15 cellular contexts compared by ENCODE assay signal in the genomic region with DNA sequence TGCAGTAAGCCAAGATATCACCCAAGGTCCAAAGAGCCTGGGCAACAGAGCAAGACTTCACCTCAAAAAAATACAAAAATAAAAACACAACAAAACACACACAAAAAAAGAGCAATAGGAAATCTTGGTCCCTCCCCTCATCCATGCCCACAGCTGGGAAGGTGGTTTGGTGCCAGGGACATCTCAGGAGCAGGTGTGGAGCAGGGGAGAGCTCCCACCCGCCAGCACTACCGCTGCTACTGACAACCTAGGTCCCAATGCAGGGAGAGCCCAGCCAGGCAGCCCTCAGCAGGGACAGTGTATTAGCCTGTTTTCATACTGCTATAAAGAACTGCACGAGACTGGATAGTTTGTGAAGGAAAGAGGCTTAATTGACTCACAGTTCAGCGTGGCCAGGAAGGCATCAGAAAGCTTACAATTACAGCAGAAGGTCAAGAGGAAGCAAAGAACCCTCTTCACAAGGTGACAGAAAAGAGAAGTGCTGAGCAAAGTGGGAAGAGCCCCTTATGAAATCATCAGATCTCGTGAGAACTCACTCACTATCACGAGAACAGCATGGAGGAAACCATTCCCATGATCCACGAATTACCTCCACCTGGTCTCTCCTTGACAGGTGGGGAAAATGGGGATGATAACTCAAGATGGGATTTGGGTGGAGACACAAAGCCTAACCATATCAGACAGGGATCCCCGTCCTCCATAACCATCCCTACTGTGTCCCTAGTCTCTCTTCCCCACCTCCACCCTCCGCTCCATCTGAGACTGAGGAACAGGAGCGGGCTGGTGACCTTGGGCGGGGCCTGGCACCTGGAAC.
DNase-seq lines count a peak whose midpoint lies in the region; ATAC-seq and TF ChIP-seq lines count a peak whose summit lies in the region.
"Had no signal": no experiment of that assay in that cellular context is flagged by ENCODE, and none has a peak within 500 bp of the region (broad histone marks: within the 10 kb centered on the region; RNA-seq: fewer than 3 reads in every experiment).

No MANE protein-coding gene starts in this region.

- H3K9me3 Mint-ChIP-seq in GM23338 = no peaks in the 10 kb centered on the region; the same call in 1 of the 3 replicates
- H3K9me3 Mint-ChIP-seq: dendritic cell treated with granulocyte-macrophage colony-stimulating factor and Interleukin-4, amounts not matched to agents 40 ng/mL and 50 ng/mL, for 4 days; HFFc6 had no signal

- dilution Hi-C loops in IMR-90 (cut with HindIII; ENCODE audit: low sequenced_read_pairs, unreplicated experiment) = no loop called here

- H2AFZ ChIP-seq in IMR-90 (replicated peaks; ENCODE audit: low read length, poor library complexity) (peak overlapping the region; percentile 32), GM23338 (no peak overlapping the region)

- no peak overlapping the region for H2BK20ac ChIP-seq in IMR-90 (ENCODE audit: low read depth, low read length)

- no peak overlapping the region for H4K5ac ChIP-seq in IMR-90 (ENCODE audit: low read depth, low read length)

- no peaks in the 10 kb centered on the region for H3K9me2 ChIP-seq in GM23338 (ENCODE audit: insufficient read depth)

- H3K9ac ChIP-seq in IMR-90 (ENCODE audit: low read depth, low read length) = no peak overlapping the region

- CTCF ChIA-PET in IMR-90 (lab: Yijun Ruan, JAX) = no interaction called here
- CTCF ChIA-PET in A673 (lab: Charles Lee) = no interaction called here

- no peaks in the 10 kb centered on the region for H3F3A ChIP-seq in GM23338 (replicated peaks; ENCODE audit: low read depth)

- TF ChIP-seq CTCF in IMR-90 (conservative IDR thresholded peaks at IDR 0.05; ENCODE audit: low read depth, low read length) (no peak), mucosa of descending colon (IDR thresholded peaks at IDR 0.05) (no peak), A673 (conservative IDR thresholded peaks at IDR 0.05; ENCODE audit: low read depth, low read length) (no peak), GM23338 (conservative IDR thresholded peaks at IDR 0.05; ENCODE audit: low read depth in 2 of 2) (no peak)

- H3K36me3 Mint-ChIP-seq in GM23338 (ENCODE audit: low read depth) = no peaks in the 10 kb centered on the region; the same call in 2 of the 3 replicates
- H3K36me3 Mint-ChIP-seq: CD4-positive, CD25-positive, alpha-beta regulatory T cell had no signal

- no peaks in the 10 kb centered on the region for H3K9me1 ChIP-seq in IMR-90 (ENCODE audit: insufficient read depth, low read length)

- H3K27me3 ChIP-seq in IMR-90 (ENCODE audit: control insufficient read depth, insufficient read depth, low read length) = peaks cover 60% of the 10 kb centered on the region
- H3K27me3 ChIP-seq in A673 (replicated peaks; ENCODE audit: insufficient read depth, low read depth, low read length, poor library complexity) = no peaks in the 10 kb centered on the region
- H3K27me3 ChIP-seq in GM23338 (ENCODE audit: insufficient read depth) = no peaks in the 10 kb centered on the region
- H3K27me3 ChIP-seq: adrenal gland had no signal

- no peak overlapping the region for H3K18ac ChIP-seq in IMR-90 (ENCODE audit: low read depth, low read length)

- H2AK9ac ChIP-seq in IMR-90 (replicated peaks; ENCODE audit: low read depth, low read length, poor library complexity) = no peak overlapping the region

- no peak overlapping the region for H2AK5ac ChIP-seq in IMR-90 (ENCODE audit: low read depth, low read length)

- peaks cover 19% of the 10 kb centered on the region for H3K27me3 Mint-ChIP-seq in GM23338 (ENCODE audit: insufficient read depth, low read depth, poor library complexity)

- peaks cover 28% of the 10 kb centered on the region for H3K4me1 Mint-ChIP-seq in GM23338
- H3K4me1 Mint-ChIP-seq: CD4-positive, CD25-positive, alpha-beta regulatory T cell had no signal

- no peak overlapping the region for H4K8ac ChIP-seq in IMR-90 (ENCODE audit: low read depth in 2 of 2, low read length in 2 of 2)

- no peaks in the 10 kb centered on the region for H3K79me1 ChIP-seq in IMR-90 (ENCODE audit: low read depth in 1 of 2, low read length in 2 of 2)

- H3K9me3 ChIP-seq in IMR-90 (ENCODE audit: control insufficient read depth, insufficient read depth, low read length) = no peaks in the 10 kb centered on the region
- H3K9me3 ChIP-seq in mucosa of descending colon = no peaks in the 10 kb centered on the region
- H3K9me3 ChIP-seq in A673 (ENCODE audit: low read depth, low read length, poor library complexity, severe bottlenecking) = no peaks in the 10 kb centered on the region
- H3K9me3 ChIP-seq: adrenal gland, esophagus muscularis mucosa, SJCRH30 had no signal

- intact Hi-C loops in IMR-90 (cut with micrococcal nuclease) = no loop called here
- intact Hi-C loops in mucosa of descending colon (cut with DNase I, micrococcal nuclease) = no loop called here
- intact Hi-C loops in A673 (cut with micrococcal nuclease; ENCODE audit: unreplicated experiment) = no loop called here

- H3K36me3 ChIP-seq in IMR-90 (ENCODE audit: control insufficient read depth, insufficient read depth, low read length) = no peaks in the 10 kb centered on the region
- H3K36me3 ChIP-seq in mucosa of descending colon (ENCODE audit: low read depth) = no peaks in the 10 kb centered on the region
- H3K36me3 ChIP-seq in A673 (ENCODE audit: insufficient read depth, low read length, poor library complexity, severe bottlenecking) = no peaks in the 10 kb centered on the region
- H3K36me3 ChIP-seq in GM23338 (ENCODE audit: insufficient read depth) = no peaks in the 10 kb centered on the region
- H3K36me3 ChIP-seq: adrenal gland, esophagus muscularis mucosa, SJCRH30 had no signal

- no peak overlapping the region for H3K4me3 ChIP-seq in IMR-90 (ENCODE audit: insufficient read depth, low read depth, low read length)
- no peak overlapping the region for H3K4me3 ChIP-seq in mucosa of descending colon
- no peak overlapping the region for H3K4me3 ChIP-seq in A673 (ENCODE audit: low read depth, low read length, poor library complexity, severe bottlenecking)
- no peak overlapping the region for H3K4me3 ChIP-seq in GM23338
- H3K4me3 ChIP-seq: adrenal gland, esophagus muscularis mucosa, SJCRH30 had no signal

- H2BK120ac ChIP-seq in IMR-90 (ENCODE audit: low read depth, low read length) = no peak overlapping the region

- H3K4me2 ChIP-seq in IMR-90 (ENCODE audit: low read depth, low read length) (no peak overlapping the region), GM23338 (no peak overlapping the region)

- H3K4me3 Mint-ChIP-seq in GM23338 = no peak overlapping the region; the same call in 2 of the 3 replicates
- H3K4me3 Mint-ChIP-seq: CD4-positive, CD25-positive, alpha-beta regulatory T cell; dendritic cell treated with granulocyte-macrophage colony-stimulating factor and Interleukin-4, amounts not matched to agents 40 ng/mL and 50 ng/mL, for 4 days; HFFc6 had no signal

- no peak overlapping the region for H3K27ac Mint-ChIP-seq in GM23338
- H3K27ac Mint-ChIP-seq: CD4-positive, CD25-positive, alpha-beta regulatory T cell; HFFc6 had no signal

- no peak overlapping the region for H3K4ac ChIP-seq in IMR-90 (ENCODE audit: low read depth, low read length)

- DNase-seq in GDM1 (lab: John Stamatoyannopoulos, UW) = peak; percentile 18
- DNase-seq in IMR-90 = no peak
- DNase-seq in RPMI8226 = peak; percentile 27
- DNase-seq in mucosa of descending colon = peak in 1 of 3 donors; percentile 25
- no peak for DNase-seq in NCI-H1092 (lab: John Stamatoyannopoulos, UW)
- DNase-seq in A673 (ENCODE audit: low spot score) = no peak
- DNase-seq in GM23338 (ENCODE audit: low spot score) = no peak
- DNase-seq: adrenal gland; CD4-positive, CD25-positive, alpha-beta regulatory T cell; HFFc6; NCI-H1694; SJCRH30 had no signal

- no peak for TF ChIP-seq RAD21 in IMR-90 (IDR thresholded peaks at IDR 0.05; ENCODE audit: low read length)

- POLR2A ChIA-PET in IMR-90 (lab: Charles Lee; ENCODE audit: unreplicated experiment) (no interaction called here), A673 (lab: Charles Lee; ENCODE audit: low non-redundant PET) (no interaction called here)

- H3K14ac ChIP-seq in IMR-90 (replicated peaks; ENCODE audit: low read depth, low read length) = no peak overlapping the region

- H3K4me1 ChIP-seq in IMR-90 (ENCODE audit: control insufficient read depth, insufficient read depth, low read length) (no peaks in the 10 kb centered on the region), mucosa of descending colon (ENCODE audit: low read depth) (peaks cover 14% of the 10 kb centered on the region), A673 (ENCODE audit: insufficient read depth, low read length, poor library complexity, severe bottlenecking) (peaks cover 10% of the 10 kb centered on the region), GM23338 (ENCODE audit: insufficient read depth) (no peaks in the 10 kb centered on the region)
- H3K4me1 ChIP-seq: adrenal gland, esophagus muscularis mucosa, SJCRH30 had no signal

- ATAC-seq in IMR-90 (ENCODE audit: low read depth) = no peak
- peak; percentile 28 for ATAC-seq in mucosa of descending colon
- ATAC-seq in HG03457 (IDR thresholded peaks at IDR 0.05; ENCODE audit: unreplicated experiment) = no peak
- ATAC-seq in GM23338 = no peak

- H3K79me2 ChIP-seq in GM23338 (replicated peaks; ENCODE audit: insufficient read depth) = no peaks in the 10 kb centered on the region

- no TSS peak for BruUV-seq in IMR-90 (replicated peaks; lab: Mats Ljungman, UMichigan)
- no TSS peak for BruUV-seq in A673 (replicated peaks; lab: Mats Ljungman, UMichigan)

- no peak overlapping the region for H3K23ac ChIP-seq in IMR-90 (ENCODE audit: low read depth, low read length)

- TF ChIP-seq POLR2A in IMR-90 (IDR thresholded peaks at IDR 0.05; ENCODE audit: low read depth, low read length) = no peak

- no peak overlapping the region for H4K91ac ChIP-seq in IMR-90 (ENCODE audit: insufficient read depth, low read depth, low read length)

- WGBS in IMR-90 (ENCODE audit: extremely low coverage in 2 of 2, insufficient read length in 1 of 2), 2 experiments = 82% methylated on average over 2 of the region's 11 CpGs; no CpG with 5 or more reads in 1 of the 2 experiments

- no peak overlapping the region for H2BK15ac ChIP-seq in IMR-90 (ENCODE audit: low read depth, low read length)

- H3K27ac ChIP-seq in IMR-90 (ENCODE audit: insufficient read depth, low read length) (no peak overlapping the region), A673 (ENCODE audit: low read depth, low read length, poor library complexity, severe bottlenecking) (no peak overlapping the region), GM23338 (ENCODE audit: low read depth) (no peak overlapping the region)
- H3K27ac ChIP-seq: adrenal gland, esophagus muscularis mucosa, SJCRH30 had no signal

- H4K20me1 ChIP-seq in IMR-90 (ENCODE audit: insufficient read depth, low read length) (no peaks in the 10 kb centered on the region), GM23338 (replicated peaks; ENCODE audit: insufficient read depth) (no peaks in the 10 kb centered on the region)

- H3K56ac ChIP-seq in IMR-90 (ENCODE audit: extremely low read depth, insufficient read depth, low read length) = no peak overlapping the region

- no peak overlapping the region for H2BK5ac ChIP-seq in IMR-90 (ENCODE audit: low read depth, low read length, poor library complexity, severe bottlenecking)

- in situ Hi-C loops in IMR-90 (cut with MboI; ENCODE audit: low sequenced_read_pairs) = no loop called here

TF ChIP-seq in IMR-90, 13 proteins besides CTCF, POLR2A, EP300 and RAD21 (continues in another document):
- no peak for TF ChIP-seq CEBPB (IDR thresholded peaks at IDR 0.05; ENCODE audit: low read depth, low read length)

TF ChIP-seq in GM23338, 12 proteins besides CTCF, POLR2A, EP300 and RAD21 (continues in another document):
- TF ChIP-seq NANOG (IDR thresholded peaks at IDR 0.05; ENCODE audit: borderline replicate concordance) = no peak

Comparison
In these comparisons a context has a peak if more than half of its experiments do, and no peak if none do; other contexts are left out.
1. DNase-seq: peak in GDM1 (single experiment) and RPMI8226 (single experiment); none in IMR-90 (single experiment), NCI-H1092 (single experiment), A673 (single experiment) and GM23338 (single experiment).